1 cellular context compared by ENCODE assay signal in genomic region chrX:7270018-7270417, GRCh38.
TF ChIP-seq lines count a peak whose summit lies in the region.

No MANE protein-coding gene starts in this region.

TF ChIP-seq in IMR-90, 13 proteins besides CTCF, POLR2A, EP300 and RAD21:
- no peak for TF ChIP-seq ELK1 (IDR thresholded peaks at IDR 0.05; ENCODE audit: borderline replicate concordance, low read depth, low read length)
- peak; percentile 61 for TF ChIP-seq CEBPB (IDR thresholded peaks at IDR 0.05; ENCODE audit: low read depth, low read length)
